ENCODE assay signal across 8 cellular contexts in the genomic region with DNA sequence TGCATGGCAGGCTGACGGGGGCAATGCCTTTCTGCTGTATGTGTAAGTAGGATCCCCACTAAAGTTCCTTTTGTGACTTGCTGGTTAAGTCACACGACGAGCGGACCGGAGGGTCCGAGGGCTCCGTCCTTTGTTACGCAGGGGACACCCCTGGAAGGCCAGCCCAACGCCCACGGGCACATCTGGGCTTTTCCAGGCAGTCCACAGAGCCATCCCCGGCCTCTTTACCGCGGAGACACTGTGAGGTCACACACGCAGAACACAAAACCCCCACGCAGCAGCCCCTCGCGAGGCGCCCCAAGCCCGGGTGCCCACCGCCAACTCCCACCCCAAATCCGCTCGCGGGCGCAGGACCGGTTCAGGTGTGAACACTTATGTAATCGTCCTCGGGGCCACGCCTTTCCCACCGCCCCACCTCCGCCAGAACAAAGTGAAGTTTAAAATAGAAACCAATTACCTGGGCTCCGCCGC. TPM values are rescaled to one million over a fixed set of nuclear protein-coding genes. Genes with fewer than 3 reads are reported as not detected.
DNase-seq lines count a peak whose midpoint lies in the region; ATAC-seq and TF ChIP-seq lines count a peak whose summit lies in the region.

No MANE protein-coding gene starts in this region.

- H3K4me3 Mint-ChIP-seq in activated T-cell treated with anti-CD3 and anti-CD28 coated beads, Interleukin-2, amount 50 U/mL, for 24 hours = peak overlapping the region; percentile 83

- H3K27me3 ChIP-seq in neuron (ENCODE audit: insufficient read depth, low read length) = no peaks in the 10 kb centered on the region

- no peaks in the 10 kb centered on the region for H3K9me3 ChIP-seq in neuron (ENCODE audit: low read length)

- H2AFZ ChIP-seq in neuron (ENCODE audit: low read depth, low read length) = no peak overlapping the region

- H3K27me3 Mint-ChIP-seq in activated T-cell treated with anti-CD3 and anti-CD28 coated beads, Interleukin-2, amount 50 U/mL, for 24 hours = peaks cover 41% of the 10 kb centered on the region

- DNase-seq in ELF-1 (ENCODE audit: low read depth, low spot score) (peak; percentile 53), M059J (ENCODE audit: low read depth) (peak; percentile 29), fibroblast of mammary gland (ENCODE audit: low read depth) (peak; percentile 38), hippocampal formation (lab: John Stamatoyannopoulos, UW) (no peak), NCI-H2029 treated with DMSO at 0.1 percent for 48 hours (lab: John Stamatoyannopoulos, UW) (no peak)
- peak; percentile 61 for DNase-seq in activated T-cell treated with anti-CD3 and anti-CD28 coated beads, Interleukin-2, amount 50 U/mL, for 24 hours

- H3K36me3 ChIP-seq in neuron (ENCODE audit: insufficient read depth, low read length) = no peaks in the 10 kb centered on the region

- ATAC-seq in GM18517 (IDR thresholded peaks at IDR 0.05; ENCODE audit: unreplicated experiment) = no peak

- peaks cover 51% of the 10 kb centered on the region for H3K4me1 Mint-ChIP-seq in activated T-cell treated with anti-CD3 and anti-CD28 coated beads, Interleukin-2, amount 50 U/mL, for 24 hours (ENCODE audit: low read depth)

- H3K4me3 ChIP-seq in fibroblast of mammary gland (ENCODE audit: control insufficient read depth, low read depth, low read length) (peak overlapping the region; percentile 73), neuron (ENCODE audit: low read length) (peak overlapping the region; percentile 95)

- no peak for TF ChIP-seq CTCF in fibroblast of mammary gland (conservative IDR thresholded peaks at IDR 0.05; ENCODE audit: control insufficient read depth, insufficient read depth, low read depth, low read length)

- H3K9me3 Mint-ChIP-seq in activated T-cell treated with anti-CD3 and anti-CD28 coated beads, Interleukin-2, amount 50 U/mL, for 24 hours = no peaks in the 10 kb centered on the region

- peaks cover 8% of the 10 kb centered on the region for H3K36me3 Mint-ChIP-seq in activated T-cell treated with anti-CD3 and anti-CD28 coated beads, Interleukin-2, amount 50 U/mL, for 24 hours (ENCODE audit: low read depth)

- H3K4me1 ChIP-seq in neuron (ENCODE audit: insufficient read depth, low read length) = peaks cover 53% of the 10 kb centered on the region

- peak overlapping the region; percentile 79 for H3K27ac Mint-ChIP-seq in activated T-cell treated with anti-CD3 and anti-CD28 coated beads, Interleukin-2, amount 50 U/mL, for 24 hours

RNA-seq across cellular contexts. Expression of a gene that starts 4.3 kb away (rescaled TPM):
- 2.6 and 8.9 TPM in 2 replicates for total RNA-seq in M059J (2014; rRNA removed; shearing (Covaris generic))

Comparison
In these comparisons a context has a peak if more than half of its experiments do, and no peak if none do; other contexts are left out.
1. DNase-seq: peak in ELF-1 (single experiment), M059J (single experiment), activated T-cell treated with anti-CD3 and anti-CD28 coated beads, Interleukin-2, amount 50 U/mL, for 24 hours (single experiment) and fibroblast of mammary gland (single experiment); none in hippocampal formation (0 of 2) and NCI-H2029 treated with DMSO at 0.1 percent for 48 hours (single experiment).